ENCODE assay signal across 26 cellular contexts in the genomic region with DNA sequence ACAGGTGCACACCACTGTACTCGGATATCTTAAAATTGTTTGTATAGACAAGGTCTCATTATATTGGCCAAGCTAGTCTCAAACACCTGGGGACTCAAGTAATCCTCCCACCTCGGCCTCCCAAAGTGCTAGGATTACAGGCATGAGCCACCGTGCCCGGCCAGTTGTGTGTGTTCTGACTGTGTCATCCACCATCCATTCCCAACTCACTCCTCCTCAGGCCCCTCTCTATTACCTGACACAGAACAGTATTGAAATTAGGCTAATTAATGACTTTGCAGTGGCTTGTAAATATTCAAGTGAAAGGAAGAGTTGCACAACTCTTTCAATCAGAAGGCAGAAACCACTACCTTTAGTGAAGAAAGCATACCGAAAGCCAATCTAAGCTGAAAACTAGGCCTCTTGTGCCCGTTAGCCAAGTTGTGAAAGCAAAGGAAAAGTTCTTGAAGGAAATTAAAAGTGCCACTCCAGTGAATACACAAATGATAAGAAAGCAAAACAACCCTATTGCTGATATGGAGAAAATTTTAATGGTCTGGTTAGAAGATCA. TPM values are rescaled to one million over a fixed set of nuclear protein-coding genes. Genes with fewer than 3 reads are reported as not detected.
DNase-seq lines count a peak whose midpoint lies in the region; ATAC-seq and TF ChIP-seq lines count a peak whose summit lies in the region.
"Had no signal": no experiment of that assay in that cellular context is flagged by ENCODE, and none has a peak within 500 bp of the region (broad histone marks: within the 10 kb centered on the region; RNA-seq: fewer than 3 reads in every experiment).

No MANE protein-coding gene starts in this region.

- no peaks in the 10 kb centered on the region for H3K9me3 ChIP-seq in CD8-positive, alpha-beta T cell (ENCODE audit: low read length)
- H3K9me3 ChIP-seq: ascending aorta, neutrophil had no signal

- H3K27me3 Mint-ChIP-seq in activated CD4-positive, alpha-beta T cell treated with anti-CD3 and anti-CD28 coated beads for 36 hours, result no peaks in the 10 kb centered on the region
- no peaks in the 10 kb centered on the region for H3K27me3 Mint-ChIP-seq in CD8-positive, alpha-beta T cell (ENCODE audit: low read depth)
- H3K27me3 Mint-ChIP-seq in activated T-helper 17 cell treated with anti-CD3 and anti-CD28 coated beads, Interleukin-2, amount 50 U/mL, for 72 hours, result no peaks in the 10 kb centered on the region
- H3K27me3 Mint-ChIP-seq in nephron progenitor cell (ENCODE audit: low read depth, poor library complexity), result no peaks in the 10 kb centered on the region
- H3K27me3 Mint-ChIP-seq: activated CD8-positive, alpha-beta memory T cell treated with anti-CD3 and anti-CD28 coated beads, Interleukin-2, amount 10 ng/mL, durations not matched to agents 7 days and 5 days; activated naive CD8-positive, alpha-beta T cell treated with anti-CD3 and anti-CD28 coated beads for 36 hours; effector memory CD8-positive, alpha-beta T cell had no signal

- no peaks in the 10 kb centered on the region for H3K27me3 ChIP-seq in CD8-positive, alpha-beta T cell (ENCODE audit: insufficient read depth, low read length)
- H3K27me3 ChIP-seq: ascending aorta, neutrophil had no signal

- H3K27ac Mint-ChIP-seq in activated CD4-positive, alpha-beta T cell treated with anti-CD3 and anti-CD28 coated beads for 36 hours, result peak overlapping the region; percentile 38
- H3K27ac Mint-ChIP-seq in CD8-positive, alpha-beta T cell, result peak overlapping the region; percentile 39
- peak overlapping the region; percentile 11 for H3K27ac Mint-ChIP-seq in activated T-helper 17 cell treated with anti-CD3 and anti-CD28 coated beads, Interleukin-2, amount 50 U/mL, for 72 hours
- peak overlapping the region; percentile 17 for H3K27ac Mint-ChIP-seq in nephron progenitor cell
- H3K27ac Mint-ChIP-seq: activated CD8-positive, alpha-beta memory T cell treated with anti-CD3 and anti-CD28 coated beads, Interleukin-2, amount 10 ng/mL, durations not matched to agents 7 days and 5 days; activated naive CD8-positive, alpha-beta T cell treated with anti-CD3 and anti-CD28 coated beads for 36 hours had no signal

- POLR2A ChIA-PET in activated CD4-positive, alpha-beta T cell treated with anti-CD3 and anti-CD28 coated beads for 36 hours (lab: Charles Lee), result no interaction called here
- POLR2A ChIA-PET in CD8-positive, alpha-beta T cell (lab: Charles Lee), result no interaction called here

- CTCF ChIA-PET in activated CD4-positive, alpha-beta T cell treated with anti-CD3 and anti-CD28 coated beads for 36 hours (lab: Charles Lee), result interaction anchor here (1.8 kb wide), 1 partner anchor 9 kb away, joined by 5 read pairs; no protein-coding TSS in a partner anchor
- CTCF ChIA-PET in CD8-positive, alpha-beta T cell (lab: Charles Lee), result no interaction called here

- no peak for DNase-seq in activated CD4-positive, alpha-beta T cell treated with anti-CD3 and anti-CD28 coated beads for 36 hours
- no peak for DNase-seq in activated CD4-positive, alpha-beta T cell treated with anti-CD3 and anti-CD28 coated beads for 4 hours
- no peak for DNase-seq in CD8-positive, alpha-beta T cell
- DNase-seq in nephron progenitor cell, result no peak
- DNase-seq in NCI-H1105 treated with DMSO at 0.1 percent for 48 hours (lab: John Stamatoyannopoulos, UW), result no peak
- DNase-seq in NCI-H1092 treated with DMSO at 0.1 percent for 48 hours (lab: John Stamatoyannopoulos, UW), result no peak
- DNase-seq in DMS79 (lab: John Stamatoyannopoulos, UW), result no peak
- DNase-seq: 8988T; activated CD8-positive, alpha-beta memory T cell treated with anti-CD3 and anti-CD28 coated beads, Interleukin-2, amount 10 ng/mL, durations not matched to agents 7 days and 5 days; activated naive CD8-positive, alpha-beta T cell treated with anti-CD3 and anti-CD28 coated beads for 36 hours; cortex of kidney; effector memory CD8-positive, alpha-beta T cell; foreskin fibroblast; GM23248; NCI-H187; NCI-H2171 treated with DMSO at 0.1 percent for 48 hours; NCI-H524; PC-3; stimulated activated CD4-positive, alpha-beta T cell treated with anti-CD3 and anti-CD28 coated beads, Interleukin-12 subunit alpha, Interleukin-12 subunit beta, amount 100 ng/mL, for 4 hours; stimulated activated CD4-positive, alpha-beta T cell treated with anti-CD3 and anti-CD28 coated beads, Interleukin-4, amount 100 ng/mL, for 1 hour had no signal

- no peak overlapping the region for H3K4me3 ChIP-seq in CD8-positive, alpha-beta T cell (ENCODE audit: low read depth, low read length)
- H3K4me3 ChIP-seq: ascending aorta, GM23248 had no signal

- peaks cover 26% of the 10 kb centered on the region for H3K4me1 Mint-ChIP-seq in activated CD4-positive, alpha-beta T cell treated with anti-CD3 and anti-CD28 coated beads for 36 hours
- peaks cover 16% of the 10 kb centered on the region for H3K4me1 Mint-ChIP-seq in CD8-positive, alpha-beta T cell (ENCODE audit: low read depth)
- H3K4me1 Mint-ChIP-seq in activated T-helper 17 cell treated with anti-CD3 and anti-CD28 coated beads, Interleukin-2, amount 50 U/mL, for 72 hours, result peaks cover 4% of the 10 kb centered on the region
- no peaks in the 10 kb centered on the region for H3K4me1 Mint-ChIP-seq in nephron progenitor cell

- H3K9me3 Mint-ChIP-seq in activated CD4-positive, alpha-beta T cell treated with anti-CD3 and anti-CD28 coated beads for 36 hours (ENCODE audit: low read depth), result peaks cover 2% of the 10 kb centered on the region
- no peaks in the 10 kb centered on the region for H3K9me3 Mint-ChIP-seq in CD8-positive, alpha-beta T cell
- no peaks in the 10 kb centered on the region for H3K9me3 Mint-ChIP-seq in activated T-helper 17 cell treated with anti-CD3 and anti-CD28 coated beads, Interleukin-2, amount 50 U/mL, for 72 hours
- H3K9me3 Mint-ChIP-seq in nephron progenitor cell, result peaks cover 4% of the 10 kb centered on the region
- H3K9me3 Mint-ChIP-seq: activated naive CD8-positive, alpha-beta T cell treated with anti-CD3 and anti-CD28 coated beads for 36 hours; effector memory CD8-positive, alpha-beta T cell had no signal

- H3K36me3 ChIP-seq in CD8-positive, alpha-beta T cell (ENCODE audit: insufficient read depth, low read length), result peaks cover 20% of the 10 kb centered on the region

- peaks cover 33% of the 10 kb centered on the region for H3K36me3 Mint-ChIP-seq in activated CD4-positive, alpha-beta T cell treated with anti-CD3 and anti-CD28 coated beads for 36 hours (ENCODE audit: low read depth)
- H3K36me3 Mint-ChIP-seq in CD8-positive, alpha-beta T cell, result peaks cover 60% of the 10 kb centered on the region
- peaks cover 70% of the 10 kb centered on the region for H3K36me3 Mint-ChIP-seq in activated T-helper 17 cell treated with anti-CD3 and anti-CD28 coated beads, Interleukin-2, amount 50 U/mL, for 72 hours (ENCODE audit: low read depth)
- peaks cover 70% of the 10 kb centered on the region for H3K36me3 Mint-ChIP-seq in nephron progenitor cell (ENCODE audit: low read depth)

- no peak for TF ChIP-seq CTCF in CD8-positive, alpha-beta T cell (IDR thresholded peaks at IDR 0.05)
- no peak for TF ChIP-seq CTCF in nephron progenitor cell (IDR thresholded peaks at IDR 0.05)

- H3K27ac ChIP-seq in CD8-positive, alpha-beta T cell (ENCODE audit: low read depth, low read length), result no peak overlapping the region
- H3K27ac ChIP-seq: ascending aorta, GM23248, neutrophil had no signal

- H3K4me1 ChIP-seq in CD8-positive, alpha-beta T cell (ENCODE audit: insufficient read depth, low read length), result no peaks in the 10 kb centered on the region
- H3K4me1 ChIP-seq: ascending aorta had no signal

- intact Hi-C loops in activated CD4-positive, alpha-beta T cell treated with anti-CD3 and anti-CD28 coated beads for 36 hours (cut with DNase I, micrococcal nuclease), result no loop called here
- intact Hi-C loops in CD8-positive, alpha-beta T cell (cut with DNase I, micrococcal nuclease), result loop anchor here in 1 of 2 experiments (10.0 kb wide), 1 partner anchor 61 kb away; no protein-coding TSS in a partner anchor

- no peak overlapping the region for H3K4me3 Mint-ChIP-seq in activated CD4-positive, alpha-beta T cell treated with anti-CD3 and anti-CD28 coated beads for 36 hours
- no peak overlapping the region for H3K4me3 Mint-ChIP-seq in CD8-positive, alpha-beta T cell
- H3K4me3 Mint-ChIP-seq in activated T-helper 17 cell treated with anti-CD3 and anti-CD28 coated beads, Interleukin-2, amount 50 U/mL, for 72 hours, result no peak overlapping the region
- no peak overlapping the region for H3K4me3 Mint-ChIP-seq in nephron progenitor cell
- H3K4me3 Mint-ChIP-seq: activated CD8-positive, alpha-beta memory T cell treated with anti-CD3 and anti-CD28 coated beads, Interleukin-2, amount 10 ng/mL, durations not matched to agents 7 days and 5 days; activated naive CD8-positive, alpha-beta T cell treated with anti-CD3 and anti-CD28 coated beads for 36 hours; CD14-positive monocyte; effector memory CD8-positive, alpha-beta T cell had no signal

- ATAC-seq in activated CD4-positive, alpha-beta T cell treated with anti-CD3 and anti-CD28 coated beads for 36 hours, result no peak
- no peak for ATAC-seq in CD8-positive, alpha-beta T cell
- no peak for ATAC-seq in activated T-helper 17 cell treated with anti-CD3 and anti-CD28 coated beads, Interleukin-2, amount 50 U/mL, for 72 hours (replicated peaks)
- ATAC-seq: activated CD8-positive, alpha-beta memory T cell treated with anti-CD3 and anti-CD28 coated beads, Interleukin-2, amount 10 ng/mL, durations not matched to agents 7 days and 5 days; effector memory CD8-positive, alpha-beta T cell; PC-3; Right ventricle myocardium inferior; sciatic nerve had no signal

RNA-seq across cellular contexts. Expression of a gene that starts 28.7 kb away (rescaled TPM):
- total RNA-seq in activated CD4-positive, alpha-beta T cell treated with anti-CD3 and anti-CD28 coated beads for 36 hours, result 10 to 100 TPM; 43.5 to 53.0 TPM
- total RNA-seq in CD8-positive, alpha-beta T cell, result 10 to 100 TPM; 45.2 to 48.0 TPM
- 10 to 100 TPM; 42.4 to 45.2 TPM for total RNA-seq in activated T-helper 17 cell treated with anti-CD3 and anti-CD28 coated beads, Interleukin-2, amount 50 U/mL, for 72 hours
